8 cellular contexts compared by ENCODE assay signal in genomic region chr1:27574871-27575831, GRCh38. TPM values are rescaled to one million over a fixed set of nuclear protein-coding genes. Genes with fewer than 3 reads are reported as not detected.
DNase-seq lines count a peak whose midpoint lies in the region; ATAC-seq and TF ChIP-seq lines count a peak whose summit lies in the region.

No MANE protein-coding gene starts in this region.

- no peaks in the 10 kb centered on the region for H3K9me3 Mint-ChIP-seq in brain

- H3K4me1 ChIP-seq in BE2C = peaks cover 34% of the 10 kb centered on the region
- peaks cover 52% of the 10 kb centered on the region for H3K4me1 ChIP-seq in iPS-20b (ENCODE audit: insufficient read depth, low read length)

- H3K27me3 ChIP-seq in BE2C = no peaks in the 10 kb centered on the region
- H3K27me3 ChIP-seq in iPS-20b (ENCODE audit: insufficient read depth, low read length) = no peaks in the 10 kb centered on the region

- peaks cover 88% of the 10 kb centered on the region for H3K4me1 Mint-ChIP-seq in brain

- H3K36me3 Mint-ChIP-seq in brain = no peaks in the 10 kb centered on the region

- DNase-seq in BE2C (peak; percentile 76), NCI-H128 (lab: John Stamatoyannopoulos, UW; ENCODE audit: unreplicated experiment) (peak; percentile 54), OCI-M1 (lab: John Stamatoyannopoulos, UW) (no peak)

- peak overlapping the region; percentile 11 to 75 (median 50) for H3K4me3 Mint-ChIP-seq in brain

- TF ChIP-seq CTCF in BE2C (IDR thresholded peaks at IDR 0.05; ENCODE audit: low read depth, low read length) (peak; percentile 32; the same call in 1 of the 2 replicates), brain (conservative IDR thresholded peaks at IDR 0.05) (peak; percentile 55 to 71)

- H3K36me3 ChIP-seq in BE2C = no peaks in the 10 kb centered on the region
- no peaks in the 10 kb centered on the region for H3K36me3 ChIP-seq in iPS-20b (ENCODE audit: insufficient read depth, low read depth, low read length)

- H3K4me3 ChIP-seq in BE2C (ENCODE audit: low read depth, low read length) (peak overlapping the region; percentile 38), iPS-20b (ENCODE audit: low read length) (peak overlapping the region; percentile 58; the same call in 1 of the 2 replicates), skin epidermis (peak overlapping the region; percentile 9 to 44 (median 32))

- H3K9me3 ChIP-seq in BE2C (no peaks in the 10 kb centered on the region), iPS-20b (ENCODE audit: insufficient read depth, low read depth, low read length) (no peaks in the 10 kb centered on the region)

- peak overlapping the region in 4 of 5 experiments; percentile 36 to 99 (median 98) for H3K27ac Mint-ChIP-seq in brain

- no peak for ATAC-seq in HG03135 (IDR thresholded peaks at IDR 0.05; ENCODE audit: unreplicated experiment)
- ATAC-seq in GM21737 (IDR thresholded peaks at IDR 0.05; ENCODE audit: unreplicated experiment) = no peak

- peak overlapping the region; percentile 79 for H3K27ac ChIP-seq in iPS-20b (ENCODE audit: low read length)
- peak overlapping the region in 20 of 21 experiments; percentile 24 to 91 (median 72) for H3K27ac ChIP-seq in skin epidermis

- peak overlapping the region; percentile 76; the same call in 1 of the 2 replicates for H3K9ac ChIP-seq in iPS-20b (ENCODE audit: low read depth, low read length)

- no peaks in the 10 kb centered on the region for H3K27me3 Mint-ChIP-seq in brain

RNA-seq across cellular contexts. Expression of gene AHDC1, which starts 28.8 kb away (rescaled TPM):
- polyA plus RNA-seq in BE2C (2012; ENCODE audit: insufficient read depth, insufficient read length, low read depth) = 49.9 TPM
- 48.8 TPM for polyA plus RNA-seq in brain (ENCODE audit: insufficient read depth, low read depth, low replicate concordance)

RNA-seq across cellular contexts. Expression of gene FGR, which starts 59.8 kb away (rescaled TPM):
- not detected for polyA plus RNA-seq in BE2C (2012; ENCODE audit: insufficient read depth, insufficient read length, low read depth)
- polyA plus RNA-seq in brain (ENCODE audit: insufficient read depth, low read depth, low replicate concordance) = 2.7 TPM
